Comparison of ENCODE assay signal across 8 cellular contexts in genomic region chr19:10085641-10086031, GRCh38. TPM values are rescaled to one million over a fixed set of nuclear protein-coding genes. Genes with fewer than 3 reads are reported as not detected.
DNase-seq lines count a peak whose midpoint lies in the region; ATAC-seq, FAIRE-seq and TF ChIP-seq lines count a peak whose summit lies in the region.

No MANE protein-coding gene starts in this region.

- BruUV-seq in A673 (replicated peaks; lab: Mats Ljungman, UMichigan), result no TSS peak
- BruUV-seq in mammary epithelial cell (replicated peaks; lab: Mats Ljungman, UMichigan), result no TSS peak

- H3K4me3 ChIP-seq in A673 (ENCODE audit: low read depth, low read length, poor library complexity, severe bottlenecking), result peak overlapping the region; percentile 91
- peak overlapping the region; percentile 86 for H3K4me3 ChIP-seq in HUES48 (ENCODE audit: low read depth, low read length)
- peak overlapping the region; percentile 91 to 97 (median 92) for H3K4me3 ChIP-seq in mammary epithelial cell (replicated peaks in 1 of 3; ENCODE audit: insufficient read depth in 1 of 3, low read depth in 2 of 3, low read length in 3 of 3)
- peak overlapping the region; percentile 95 for H3K4me3 ChIP-seq in mononuclear cell (ENCODE audit: low read length)

- H3K79me2 ChIP-seq in mammary epithelial cell (ENCODE audit: insufficient read depth, low read length), result peaks cover 5% of the 10 kb centered on the region

- no peaks in the 10 kb centered on the region for H4K20me1 ChIP-seq in mammary epithelial cell (ENCODE audit: insufficient read depth, low read length)

- H3K9me3 ChIP-seq in A673 (ENCODE audit: low read depth, low read length, poor library complexity, severe bottlenecking) (no peaks in the 10 kb centered on the region), HUES48 (ENCODE audit: control insufficient read depth, insufficient read depth, low read length) (no peaks in the 10 kb centered on the region), mammary epithelial cell (replicated peaks; ENCODE audit: insufficient read depth, low read length) (no peaks in the 10 kb centered on the region), mononuclear cell (ENCODE audit: low read depth, low read length) (no peaks in the 10 kb centered on the region)

- H3K9ac ChIP-seq in HUES48 (ENCODE audit: low read depth, low read length) (no peak overlapping the region), mammary epithelial cell (ENCODE audit: insufficient read depth, low read length) (no peak overlapping the region)

- DNase-seq in A673 (ENCODE audit: low spot score) (no peak), mammary epithelial cell (no peak), NCI-H446 (lab: John Stamatoyannopoulos, UW) (no peak), HTR-8/SVneo (ENCODE audit: insufficient read length, low spot score) (no peak), DMS53 (lab: John Stamatoyannopoulos, UW) (no peak)

- dilution Hi-C loops in mammary epithelial cell (cut with HindIII; ENCODE audit: low sequenced_read_pairs), result no loop called here

- ATAC-seq in HG03565 (IDR thresholded peaks at IDR 0.05; ENCODE audit: unreplicated experiment), result no peak

- peak overlapping the region; percentile 67 for H3K27ac ChIP-seq in A673 (ENCODE audit: low read depth, low read length, poor library complexity, severe bottlenecking)
- H3K27ac ChIP-seq in HUES48 (ENCODE audit: low read depth, low read length), result no peak overlapping the region
- no peak overlapping the region for H3K27ac ChIP-seq in mammary epithelial cell (ENCODE audit: insufficient read depth, low read depth, low read length)

- in situ Hi-C loops in mammary epithelial cell (cut with MboI; ENCODE audit: low sequenced_read_pairs in 2 of 2), result no loop called here

- intact Hi-C loops in A673 (cut with micrococcal nuclease; ENCODE audit: unreplicated experiment), result no loop called here
- intact Hi-C loops in mammary epithelial cell (cut with micrococcal nuclease), result no loop called here

- CTCF ChIA-PET in A673 (lab: Charles Lee), result no interaction called here
- CTCF ChIA-PET in mammary epithelial cell (lab: Charles Lee; ENCODE audit: low non-redundant PET), result no interaction called here

- peak overlapping the region; percentile 94 for H2AFZ ChIP-seq in mammary epithelial cell (ENCODE audit: low read depth, low read length)

- POLR2A ChIA-PET in A673 (lab: Charles Lee; ENCODE audit: low non-redundant PET), result no interaction called here

- H3K4me1 ChIP-seq in A673 (ENCODE audit: insufficient read depth, low read length, poor library complexity, severe bottlenecking), result peaks cover 4% of the 10 kb centered on the region
- H3K4me1 ChIP-seq in HUES48 (ENCODE audit: control insufficient read depth, insufficient read depth, low read length), result peaks cover 3% of the 10 kb centered on the region; the same call in 1 of the 2 replicates
- H3K4me1 ChIP-seq in mammary epithelial cell (ENCODE audit: insufficient read depth, low read length), result peaks cover 4% of the 10 kb centered on the region
- H3K4me1 ChIP-seq in mononuclear cell (ENCODE audit: insufficient read depth, low read length), result peaks cover 13% of the 10 kb centered on the region

- WGBS in mammary epithelial cell (ENCODE audit: low coverage, missing lambda C conversion rate), result 2% methylated on average over 7 of the region's 14 CpGs

- peak overlapping the region; percentile 96 for H3K4me2 ChIP-seq in mammary epithelial cell (ENCODE audit: insufficient read depth, low read depth, low read length)

- TF ChIP-seq CTCF in A673 (conservative IDR thresholded peaks at IDR 0.05; ENCODE audit: low read depth, low read length) (no peak), mammary epithelial cell (conservative IDR thresholded peaks at IDR 0.05 in 1 of 2, IDR thresholded peaks at IDR 0.05 in 1 of 2; ENCODE audit: extremely low read depth in 1 of 2, insufficient read depth in 1 of 2, low read depth in 1 of 2, low read length in 2 of 2) (no peak)

- no peaks in the 10 kb centered on the region for H3K27me3 ChIP-seq in A673 (replicated peaks; ENCODE audit: insufficient read depth, low read depth, low read length, poor library complexity)
- H3K27me3 ChIP-seq in HUES48 (ENCODE audit: control insufficient read depth, insufficient read depth, low read length), result no peaks in the 10 kb centered on the region
- no peaks in the 10 kb centered on the region for H3K27me3 ChIP-seq in mammary epithelial cell (ENCODE audit: insufficient read depth, low read length)
- no peaks in the 10 kb centered on the region for H3K27me3 ChIP-seq in mononuclear cell (ENCODE audit: insufficient read depth, low read length)

- no peaks in the 10 kb centered on the region for H3K36me3 ChIP-seq in A673 (ENCODE audit: insufficient read depth, low read length, poor library complexity, severe bottlenecking)
- H3K36me3 ChIP-seq in HUES48 (ENCODE audit: control insufficient read depth, insufficient read depth, low read length), result no peaks in the 10 kb centered on the region
- H3K36me3 ChIP-seq in mammary epithelial cell (ENCODE audit: insufficient read depth, low read length), result no peaks in the 10 kb centered on the region

- FAIRE-seq in HTR-8/SVneo (lab: Jason Lieb, UNC), result no peak

RNA-seq across cellular contexts. Expression of gene SHFL, which starts 0.5 kb away (rescaled TPM):
- 15.2 and 17.3 TPM in 2 replicates for total RNA-seq in A673 (2021)
- total RNA-seq in mammary epithelial cell, result 10 to 100 TPM; 14.3 to 22.4 TPM
- polyA plus RNA-seq in mammary epithelial cell, result 17.5 TPM
- 9.3 TPM for polyA minus RNA-seq in mammary epithelial cell
- total RNA-seq in mononuclear cell, result 28.0 TPM

RNA-seq across cellular contexts. Expression of gene ANGPTL6, which starts 16.8 kb away (rescaled TPM):
- not detected in 2 replicates for total RNA-seq in A673 (2021)
- total RNA-seq in mammary epithelial cell, result not detected
- 0.26 TPM for polyA plus RNA-seq in mammary epithelial cell
- polyA minus RNA-seq in mammary epithelial cell, result not detected
- 0.63 TPM for total RNA-seq in mononuclear cell

RNA-seq across cellular contexts. Expression of gene PPAN, which starts 20.5 kb away (rescaled TPM):
- total RNA-seq in A673 (2021) (116 and 132 TPM in 2 replicates), mammary epithelial cell (10 to 100 TPM; 26.8 to 72.6 TPM), mononuclear cell (31.6 TPM)
- 40.6 TPM for polyA plus RNA-seq in mammary epithelial cell
- 97.0 TPM for polyA minus RNA-seq in mammary epithelial cell

RNA-seq across cellular contexts. Expression of gene P2RY11, which starts 25.9 kb away (rescaled TPM):
- total RNA-seq in A673 (2021) (32.2 and 39.4 TPM in 2 replicates), mammary epithelial cell (10 to 100 TPM in 1 of 2 donors, 1 to 10 TPM in 1; 2.5 to 22.2 TPM), mononuclear cell (8.3 TPM)
- 5.0 TPM for polyA plus RNA-seq in mammary epithelial cell
- not detected for polyA minus RNA-seq in mammary epithelial cell

RNA-seq across cellular contexts. Expression of gene EIF3G, which starts 34.1 kb away (rescaled TPM):
- 260 and 266 TPM in 2 replicates for total RNA-seq in A673 (2021)
- 100 to 1,000 TPM; 178 to 223 TPM for total RNA-seq in mammary epithelial cell
- polyA plus RNA-seq in mammary epithelial cell, result 178 TPM
- 105 TPM for polyA minus RNA-seq in mammary epithelial cell
- 286 TPM for total RNA-seq in mononuclear cell
